Comparison of ENCODE assay signal across 8 cellular contexts in the genomic region with DNA sequence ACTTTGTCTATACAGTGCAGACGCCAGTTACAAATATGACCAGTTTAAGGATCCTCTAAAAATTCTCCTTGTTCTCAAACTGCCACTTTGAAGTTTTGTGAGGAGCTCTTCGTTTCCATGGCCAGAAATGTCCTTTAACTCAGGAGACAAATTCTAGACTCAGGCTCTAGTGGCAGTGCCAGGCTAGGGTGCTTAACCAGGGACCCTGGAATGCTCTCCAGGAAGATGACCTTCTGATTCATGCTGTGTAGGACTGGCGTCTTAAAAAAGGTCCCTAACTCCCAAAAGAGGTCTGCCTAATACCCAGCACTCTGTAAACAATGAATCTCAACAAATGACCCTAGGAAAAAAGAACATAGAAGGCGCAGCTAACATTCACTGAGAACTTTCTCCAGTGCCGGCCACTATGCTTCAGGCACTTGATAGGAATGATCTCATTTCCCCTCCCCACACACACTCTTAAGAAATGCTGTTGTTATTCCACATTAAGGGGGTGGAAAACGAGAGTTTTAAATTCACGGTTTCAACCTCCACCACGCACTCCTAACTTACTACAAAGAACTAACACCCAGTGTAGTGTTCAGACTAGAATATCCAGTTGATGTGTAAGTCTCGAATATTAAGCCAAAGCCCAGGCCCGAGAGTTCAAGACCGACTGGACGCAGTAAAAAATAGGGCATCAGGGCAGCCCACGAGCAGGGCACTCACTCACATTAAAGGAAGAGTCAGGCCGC. TPM values are rescaled to one million over a fixed set of nuclear protein-coding genes. Genes with fewer than 3 reads are reported as not detected.
DNase-seq lines count a peak whose midpoint lies in the region; ATAC-seq and TF ChIP-seq lines count a peak whose summit lies in the region.

No MANE protein-coding gene starts in this region.

- TF ChIP-seq CTCF in GM12865 (IDR thresholded peaks at IDR 0.05; ENCODE audit: insufficient read depth, low read depth, low read length, missing control alignments), result no peak
- no peak for TF ChIP-seq CTCF in right atrium auricular region (IDR thresholded peaks at IDR 0.05)

- H3K27me3 ChIP-seq in right atrium auricular region, result no peaks in the 10 kb centered on the region

- H3K9me3 Mint-ChIP-seq in activated T-helper 1 cell treated with anti-CD3 and anti-CD28 coated beads, Interleukin-12 subunit alpha, Interleukin-12 subunit beta, Interleukin-2, Interleukin-4 antibody, amounts not matched to agents 30 ng/mL and 10 ng/mL and 1 ng/mL, durations not matched to agents 14 hours and 24 hours and 36 hours, result no peaks in the 10 kb centered on the region

- peaks cover 0 to 33% of the 10 kb centered on the region in 2 donors for H3K4me1 ChIP-seq in right atrium auricular region

- H3K4me3 Mint-ChIP-seq in activated T-helper 1 cell treated with anti-CD3 and anti-CD28 coated beads, Interleukin-12 subunit alpha, Interleukin-12 subunit beta, Interleukin-2, Interleukin-4 antibody, amounts not matched to agents 30 ng/mL and 10 ng/mL and 1 ng/mL, durations not matched to agents 14 hours and 24 hours and 36 hours, result peak overlapping the region; percentile 100

- intact Hi-C loops in activated T-helper 1 cell treated with anti-CD3 and anti-CD28 coated beads, Interleukin-12 subunit alpha, Interleukin-12 subunit beta, Interleukin-2, Interleukin-4 antibody, amounts not matched to agents 30 ng/mL and 10 ng/mL and 1 ng/mL, durations not matched to agents 14 hours and 24 hours and 36 hours (cut with micrococcal nuclease), result loop anchor here (1.0 kb wide), 11 partner anchors 13 to 95 kb away; partner anchors contain the start of genes HNRNPUL2, POLR2G, SLC3A2 and STX5

- peak overlapping the region; percentile 97 for H3K27ac Mint-ChIP-seq in activated T-helper 1 cell treated with anti-CD3 and anti-CD28 coated beads, Interleukin-12 subunit alpha, Interleukin-12 subunit beta, Interleukin-2, Interleukin-4 antibody, amounts not matched to agents 30 ng/mL and 10 ng/mL and 1 ng/mL, durations not matched to agents 14 hours and 24 hours and 36 hours

- DNase-seq in GM12865 (ENCODE audit: low read depth) (peak; percentile 46), right atrium auricular region (ENCODE audit: low spot score) (peak; percentile 65), skeletal muscle cell (ENCODE audit: low read depth) (no peak), germinal center (ENCODE audit: low spot score) (no peak), midbrain (lab: John Stamatoyannopoulos, UW) (no peak)
- DNase-seq in activated T-helper 1 cell treated with anti-CD3 and anti-CD28 coated beads, Interleukin-12 subunit alpha, Interleukin-12 subunit beta, Interleukin-2, Interleukin-4 antibody, amounts not matched to agents 30 ng/mL and 10 ng/mL and 1 ng/mL, durations not matched to agents 14 hours and 24 hours and 36 hours (ENCODE audit: low spot score), result no peak
- no peak for DNase-seq in effector CD4-positive, alpha-beta T cell

- no peaks in the 10 kb centered on the region for H3K9me3 ChIP-seq in right atrium auricular region

- H3K4me3 ChIP-seq in GM12865 (ENCODE audit: low read depth, low read length), result peak overlapping the region; percentile 99
- peak overlapping the region; percentile 72 to 87 for H3K4me3 ChIP-seq in right atrium auricular region
- peak overlapping the region; percentile 73 for H3K4me3 ChIP-seq in skeletal muscle cell (ENCODE audit: low read depth, low read length)

- peak overlapping the region; percentile 91 to 93 for H3K27ac ChIP-seq in right atrium auricular region

- peaks cover 40% of the 10 kb centered on the region for H3K4me1 Mint-ChIP-seq in activated T-helper 1 cell treated with anti-CD3 and anti-CD28 coated beads, Interleukin-12 subunit alpha, Interleukin-12 subunit beta, Interleukin-2, Interleukin-4 antibody, amounts not matched to agents 30 ng/mL and 10 ng/mL and 1 ng/mL, durations not matched to agents 14 hours and 24 hours and 36 hours (ENCODE audit: low read depth)

- H3K27me3 Mint-ChIP-seq in activated T-helper 1 cell treated with anti-CD3 and anti-CD28 coated beads, Interleukin-12 subunit alpha, Interleukin-12 subunit beta, Interleukin-2, Interleukin-4 antibody, amounts not matched to agents 30 ng/mL and 10 ng/mL and 1 ng/mL, durations not matched to agents 14 hours and 24 hours and 36 hours (ENCODE audit: insufficient read depth), result peaks cover 2% of the 10 kb centered on the region

- H3K36me3 Mint-ChIP-seq in activated T-helper 1 cell treated with anti-CD3 and anti-CD28 coated beads, Interleukin-12 subunit alpha, Interleukin-12 subunit beta, Interleukin-2, Interleukin-4 antibody, amounts not matched to agents 30 ng/mL and 10 ng/mL and 1 ng/mL, durations not matched to agents 14 hours and 24 hours and 36 hours (ENCODE audit: low read depth), result peaks cover 44% of the 10 kb centered on the region

- H3K36me3 ChIP-seq in right atrium auricular region, result peaks cover 39% of the 10 kb centered on the region

- peak; percentile 8 for ATAC-seq in HG03064 (IDR thresholded peaks at IDR 0.05; ENCODE audit: low read depth, unreplicated experiment)

RNA-seq across cellular contexts. Expression of gene NXF1, which starts 0.8 kb away (rescaled TPM):
- 155 and 158 TPM in 2 replicates for total RNA-seq in activated T-helper 1 cell treated with anti-CD3 and anti-CD28 coated beads, Interleukin-12 subunit alpha, Interleukin-12 subunit beta, Interleukin-2, Interleukin-4 antibody, amounts not matched to agents 30 ng/mL and 10 ng/mL and 1 ng/mL, durations not matched to agents 14 hours and 24 hours and 36 hours
- total RNA-seq in right atrium auricular region, result 10 to 100 TPM; 33.9 to 35.9 TPM

RNA-seq across cellular contexts. Expression of gene TMEM223, which starts 12.7 kb away (rescaled TPM):
- total RNA-seq in activated T-helper 1 cell treated with anti-CD3 and anti-CD28 coated beads, Interleukin-12 subunit alpha, Interleukin-12 subunit beta, Interleukin-2, Interleukin-4 antibody, amounts not matched to agents 30 ng/mL and 10 ng/mL and 1 ng/mL, durations not matched to agents 14 hours and 24 hours and 36 hours, result 14.3 and 16.0 TPM in 2 replicates
- total RNA-seq in right atrium auricular region, result 10 to 100 TPM; 27.7 TPM

RNA-seq across cellular contexts. Expression of gene TMEM179B, which starts 17.3 kb away (rescaled TPM):
- 40.6 and 43.0 TPM in 2 replicates for total RNA-seq in activated T-helper 1 cell treated with anti-CD3 and anti-CD28 coated beads, Interleukin-12 subunit alpha, Interleukin-12 subunit beta, Interleukin-2, Interleukin-4 antibody, amounts not matched to agents 30 ng/mL and 10 ng/mL and 1 ng/mL, durations not matched to agents 14 hours and 24 hours and 36 hours
- 10 to 100 TPM; 42.5 to 44.8 TPM for total RNA-seq in right atrium auricular region

RNA-seq across cellular contexts. Expression of gene STX5, which starts 27.4 kb away (rescaled TPM):
- 34.2 and 39.9 TPM in 2 replicates for total RNA-seq in activated T-helper 1 cell treated with anti-CD3 and anti-CD28 coated beads, Interleukin-12 subunit alpha, Interleukin-12 subunit beta, Interleukin-2, Interleukin-4 antibody, amounts not matched to agents 30 ng/mL and 10 ng/mL and 1 ng/mL, durations not matched to agents 14 hours and 24 hours and 36 hours
- total RNA-seq in right atrium auricular region, result 10 to 100 TPM; 15.2 to 24.7 TPM

RNA-seq across cellular contexts. Expression of gene TEX54, which starts 28.2 kb away (rescaled TPM):
- 1.2 and 1.3 TPM in 2 replicates for total RNA-seq in activated T-helper 1 cell treated with anti-CD3 and anti-CD28 coated beads, Interleukin-12 subunit alpha, Interleukin-12 subunit beta, Interleukin-2, Interleukin-4 antibody, amounts not matched to agents 30 ng/mL and 10 ng/mL and 1 ng/mL, durations not matched to agents 14 hours and 24 hours and 36 hours
- not detected for total RNA-seq in right atrium auricular region

Comparison
In these comparisons a context has a peak if more than half of its experiments do, and no peak if none do; other contexts are left out.
1. DNase-seq: peak in GM12865 (single experiment) and right atrium auricular region (single experiment); none in activated T-helper 1 cell treated with anti-CD3 and anti-CD28 coated beads, Interleukin-12 subunit alpha, Interleukin-12 subunit beta, Interleukin-2, Interleukin-4 antibody, amounts not matched to agents 30 ng/mL and 10 ng/mL and 1 ng/mL, durations not matched to agents 14 hours and 24 hours and 36 hours (single experiment), skeletal muscle cell (single experiment), effector CD4-positive, alpha-beta T cell (single experiment), germinal center (single experiment) and midbrain (single experiment).
2. Peak in every context shown above with its lines, with median percentiles within 50 percentile points of each other: H3K4me3 ChIP-seq.